In genomic region chr4:96183630-96184029, GRCh38 we compare ENCODE assay signal across 28 cellular contexts.
DNase-seq lines count a peak whose midpoint lies in the region; ATAC-seq, FAIRE-seq and TF ChIP-seq lines count a peak whose summit lies in the region.
"Had no signal": no experiment of that assay in that cellular context is flagged by ENCODE, and none has a peak within 500 bp of the region (broad histone marks: within the 10 kb centered on the region; RNA-seq: fewer than 3 reads in every experiment).

No MANE protein-coding gene starts in this region.

- H3K4me2 ChIP-seq in PC-3 (ENCODE audit: low read length) = no peak overlapping the region

- H3K9me3 ChIP-seq in PC-3 (ENCODE audit: low read length) = no peaks in the 10 kb centered on the region
- H3K9me3 ChIP-seq: ascending aorta, neutrophil, psoas muscle, tibial nerve had no signal

- POLR2A ChIA-PET in PC-3 (lab: Charles Lee; ENCODE audit: unreplicated experiment) = no interaction called here

- intact Hi-C loops in PC-3 (cut with micrococcal nuclease) = no loop called here

- no peak overlapping the region for H2AFZ ChIP-seq in PC-3 (ENCODE audit: low read length)

- peak; percentile 98 for FAIRE-seq in islet of Langerhans (lab: Jason Lieb, UNC)
- FAIRE-seq: H1, K562 had no signal

- H3K9ac ChIP-seq in PC-3 (ENCODE audit: low read length) = no peak overlapping the region

- no peaks in the 10 kb centered on the region for H3K4me1 ChIP-seq in PC-3 (ENCODE audit: insufficient read depth, low read length)
- H3K4me1 ChIP-seq: ascending aorta, foreskin keratinocyte, psoas muscle, tibial nerve had no signal

- no peak overlapping the region for H3K27ac ChIP-seq in PC-3 (ENCODE audit: low read length)
- H3K27ac ChIP-seq: 22Rv1, ascending aorta, foreskin keratinocyte, neutrophil, psoas muscle, tibial nerve had no signal

- ATAC-seq in esophagus mucosa (no peak), PC-3 (no peak)
- ATAC-seq: foreskin keratinocyte, K562, left lobe of liver, psoas muscle, Right ventricle myocardium inferior had no signal

- DNase-seq in DMS 273 (lab: John Stamatoyannopoulos, UW; ENCODE audit: unreplicated experiment) = peak; percentile 5
- DNase-seq in DMS 273 treated with DMSO at 0.1 percent for 48 hours (lab: John Stamatoyannopoulos, UW) = no peak
- peak; percentile 90 for DNase-seq in NCI-H1092 treated with DMSO at 0.1 percent for 48 hours (lab: John Stamatoyannopoulos, UW)
- DNase-seq in NCI-H446 treated with DMSO at 0.1 percent for 48 hours (lab: John Stamatoyannopoulos, UW) = peak; percentile 32
- DNase-seq in pons (ENCODE audit: low spot score) = no peak
- DNase-seq in PC-3 = no peak
- DNase-seq: activated CD4-positive, alpha-beta T cell treated with anti-CD3 and anti-CD28 coated beads, Interleukin-2, amount 50 U/mL, for 4 hours; activated CD4-positive, CD25-positive, alpha-beta regulatory T cell; AML-193; CD4-positive, alpha-beta memory T cell; DND-41; effector CD4-positive, alpha-beta T cell; foreskin keratinocyte; mesenchymal stem cell; MM.1S; NCI-H1694; psoas muscle; stimulated activated CD8-positive, alpha-beta memory T cell treated with anti-CD3 and anti-CD28 coated beads, Interleukin-4, amount 100 ng/mL, for 48 hours had no signal

- no peaks in the 10 kb centered on the region for H3K36me3 ChIP-seq in PC-3 (ENCODE audit: low read depth, low read length)
- H3K36me3 ChIP-seq: ascending aorta, neutrophil, tibial nerve had no signal

- H4K20me1 ChIP-seq in PC-3 (ENCODE audit: low read length) = no peaks in the 10 kb centered on the region

- H3K79me2 ChIP-seq in PC-3 (ENCODE audit: low read length) = no peaks in the 10 kb centered on the region

- CTCF ChIA-PET in PC-3 (lab: Charles Lee) = no interaction called here

- no peaks in the 10 kb centered on the region for H3K9me2 ChIP-seq in PC-3 (replicated peaks; ENCODE audit: low read length)

- H3K27me3 ChIP-seq in PC-3 (ENCODE audit: low read length) = no peaks in the 10 kb centered on the region
- H3K27me3 ChIP-seq: ascending aorta, foreskin keratinocyte, neutrophil, tibial nerve had no signal

- H3F3A ChIP-seq in PC-3 (ENCODE audit: low read length, unreplicated experiment) = no peaks in the 10 kb centered on the region

- BruUV-seq in PC-3 (replicated peaks; lab: Mats Ljungman, UMichigan) = no TSS peak

- no peak overlapping the region for H3K4me3 ChIP-seq in PC-3 (ENCODE audit: low read length)
- H3K4me3 ChIP-seq: ascending aorta, K562, psoas muscle, tibial nerve had no signal

- TF ChIP-seq CTCF in PC-3 (conservative IDR thresholded peaks at IDR 0.05; ENCODE audit: low read depth, low read length) = no peak

Comparison
In these comparisons a context has a peak if more than half of its experiments do, and no peak if none do; other contexts are left out.
1. DNase-seq: peak in DMS 273 (single experiment), NCI-H1092 treated with DMSO at 0.1 percent for 48 hours (single experiment) and NCI-H446 treated with DMSO at 0.1 percent for 48 hours (single experiment); none in DMS 273 treated with DMSO at 0.1 percent for 48 hours (single experiment), pons (single experiment) and PC-3 (single experiment).